Comparison of ENCODE assay signal across 22 cellular contexts in genomic region chr2:42186378-42186777, GRCh38. TPM values are rescaled to one million over a fixed set of nuclear protein-coding genes. Genes with fewer than 3 reads are reported as not detected.
DNase-seq lines count a peak whose midpoint lies in the region; ATAC-seq and TF ChIP-seq lines count a peak whose summit lies in the region.
"Had no signal": no experiment of that assay in that cellular context is flagged by ENCODE, and none has a peak within 500 bp of the region (broad histone marks: within the 10 kb centered on the region; RNA-seq: fewer than 3 reads in every experiment).

No MANE protein-coding gene starts in this region.

- CTCF ChIA-PET in GM10248 (lab: Yijun Ruan, JAX): interaction anchor here (1.0 kb wide), 1 partner anchor 9 kb away, joined by 3 read pairs; no protein-coding TSS in a partner anchor

- WGBS in hepatocyte (ENCODE audit: low lambda C conversion rate, missing lambda C conversion rate): 60% methylated on average over 1 of the region's 1 CpG

- H3K4me3 Mint-ChIP-seq in activated T-cell treated with anti-CD3 and anti-CD28 coated beads, Interleukin-2, amount 50 U/mL, for 72 hours: no peak overlapping the region
- H3K4me3 Mint-ChIP-seq: central memory CD8-positive, alpha-beta T cell; stimulated activated naive CD8-positive, alpha-beta T cell treated with anti-CD3 and anti-CD28 coated beads, Interleukin-15, Interleukin-2, amounts not matched to agents 100 ng/mL and 50 ng/mL, for 24 hours had no signal

- peak overlapping the region; percentile 64 for H3K27ac Mint-ChIP-seq in activated T-cell treated with anti-CD3 and anti-CD28 coated beads, Interleukin-2, amount 50 U/mL, for 72 hours

- no peaks in the 10 kb centered on the region for H3K27me3 Mint-ChIP-seq in activated T-cell treated with anti-CD3 and anti-CD28 coated beads, Interleukin-2, amount 50 U/mL, for 72 hours (ENCODE audit: low read depth)
- H3K27me3 Mint-ChIP-seq: central memory CD8-positive, alpha-beta T cell; IgD-negative memory B cell; stimulated activated naive CD8-positive, alpha-beta T cell treated with anti-CD3 and anti-CD28 coated beads, Interleukin-15, Interleukin-2, amounts not matched to agents 100 ng/mL and 50 ng/mL, for 24 hours had no signal

- peaks cover 95% of the 10 kb centered on the region for H3K79me2 ChIP-seq in hepatocyte

- H4K20me1 ChIP-seq in hepatocyte (ENCODE audit: insufficient read depth, poor library complexity, severe bottlenecking): no peaks in the 10 kb centered on the region

- H3K4me1 Mint-ChIP-seq in activated T-cell treated with anti-CD3 and anti-CD28 coated beads, Interleukin-2, amount 50 U/mL, for 72 hours (ENCODE audit: low read depth): peaks cover 58% of the 10 kb centered on the region

- no peaks in the 10 kb centered on the region for H3K9me3 Mint-ChIP-seq in activated T-cell treated with anti-CD3 and anti-CD28 coated beads, Interleukin-2, amount 50 U/mL, for 72 hours
- H3K9me3 Mint-ChIP-seq: central memory CD8-positive, alpha-beta T cell; IgD-negative memory B cell; stimulated activated naive CD8-positive, alpha-beta T cell treated with anti-CD3 and anti-CD28 coated beads, Interleukin-15, Interleukin-2, amounts not matched to agents 100 ng/mL and 50 ng/mL, for 24 hours had no signal

- peak overlapping the region in 1 of 5 donors; percentile 32 for H3K9ac ChIP-seq in subcutaneous abdominal adipose tissue (ENCODE audit: low read length in 5 of 5)

- ATAC-seq in activated T-cell treated with anti-CD3 and anti-CD28 coated beads, Interleukin-2, amount 50 U/mL, for 72 hours (replicated peaks in 1 of 2): no peak
- ATAC-seq in GM18517 (IDR thresholded peaks at IDR 0.05; ENCODE audit: unreplicated experiment): no peak

- H3K27me3 ChIP-seq in ascending aorta (no peaks in the 10 kb centered on the region), hepatocyte (no peaks in the 10 kb centered on the region), subcutaneous abdominal adipose tissue (ENCODE audit: control insufficient read depth in 5 of 5, insufficient read depth in 4 of 5, low read length in 5 of 5) (no peaks in the 10 kb centered on the region)
- H3K27me3 ChIP-seq: Peyer's patch had no signal

- TF ChIP-seq CTCF in ascending aorta (IDR thresholded peaks at IDR 0.05): no peak
- no peak for TF ChIP-seq CTCF in hepatocyte (IDR thresholded peaks at IDR 0.05; ENCODE audit: poor library complexity)
- no peak for TF ChIP-seq CTCF in GM10248 (IDR thresholded peaks at IDR 0.05; ENCODE audit: control extremely low read depth, extremely low read depth, low read depth, missing control alignments)

- peak overlapping the region; percentile 59 for H3K4me2 ChIP-seq in hepatocyte

- no peaks in the 10 kb centered on the region for H3K9me2 ChIP-seq in hepatocyte (replicated peaks; ENCODE audit: insufficient read depth)

- H3K4me3 ChIP-seq in ascending aorta: peak overlapping the region; percentile 7 to 13
- no peak overlapping the region for H3K4me3 ChIP-seq in hepatocyte
- no peak overlapping the region for H3K4me3 ChIP-seq in subcutaneous abdominal adipose tissue (ENCODE audit: low read depth in 1 of 5, low read length in 5 of 5)
- H3K4me3 ChIP-seq: Peyer's patch had no signal

- H3K9me3 ChIP-seq in ascending aorta (no peaks in the 10 kb centered on the region), hepatocyte (ENCODE audit: low read depth) (no peaks in the 10 kb centered on the region), subcutaneous abdominal adipose tissue (ENCODE audit: control insufficient read depth in 5 of 5, low read length in 5 of 5) (no peaks in the 10 kb centered on the region)
- H3K9me3 ChIP-seq: Peyer's patch had no signal

- no peak overlapping the region for H2AFZ ChIP-seq in hepatocyte

- DNase-seq in activated T-cell treated with anti-CD3 and anti-CD28 coated beads, Interleukin-2, amount 50 U/mL, for 72 hours: no peak
- no peak for DNase-seq in activated T-cell treated with anti-CD3 and anti-CD28 coated beads, Interleukin-2, amount 50 U/mL, for 48 hours
- DNase-seq in ascending aorta (ENCODE audit: low spot score in 2 of 2) (no peak), hepatocyte (ENCODE audit: low spot score) (no peak), DMS79 (lab: John Stamatoyannopoulos, UW) (no peak), GM10248 (ENCODE audit: extremely low spot score) (no peak)
- DNase-seq: activated CD4-positive, alpha-beta T cell treated with anti-CD3 and anti-CD28 coated beads, Interleukin-2, amount 50 U/mL, for 4 hours; activated CD8-positive, alpha-beta memory T cell treated with anti-CD3 and anti-CD28 coated beads, Interleukin-2, amount 50 U/mL, for 48 hours; activated effector memory CD4-positive, alpha-beta T cell treated with anti-CD3 and anti-CD28 coated beads, Interleukin-2, amount 50 U/mL, for 16 hours; COR-L47; erythroblast; hypothalamus; Peyer's patch; small intestine; stimulated activated CD4-positive, alpha-beta T cell treated with anti-CD3 and anti-CD28 coated beads, Interleukin-2, amount 100 ng/mL, for 48 hours; WERI-Rb-1 had no signal

- H3K36me3 ChIP-seq in ascending aorta: no peaks in the 10 kb centered on the region
- H3K36me3 ChIP-seq in hepatocyte (replicated peaks; ENCODE audit: insufficient read depth, low read depth): no peaks in the 10 kb centered on the region
- H3K36me3 ChIP-seq in subcutaneous abdominal adipose tissue (ENCODE audit: control insufficient read depth in 5 of 5, insufficient read depth in 5 of 5, low read length in 5 of 5): no peaks in the 10 kb centered on the region
- H3K36me3 ChIP-seq: Peyer's patch had no signal

- H3K4me1 ChIP-seq in ascending aorta (peaks cover 0 to 31% of the 10 kb centered on the region in 2 donors), hepatocyte (ENCODE audit: insufficient read depth) (peaks cover 35% of the 10 kb centered on the region), subcutaneous abdominal adipose tissue (ENCODE audit: control insufficient read depth in 5 of 5, insufficient read depth in 5 of 5, low read length in 5 of 5) (peaks cover 0 to 16% (median 10%) of the 10 kb centered on the region in 5 donors)

- H3K36me3 Mint-ChIP-seq in activated T-cell treated with anti-CD3 and anti-CD28 coated beads, Interleukin-2, amount 50 U/mL, for 72 hours (ENCODE audit: insufficient read depth in 2 of 2): peaks cover 1 to 8% of the 10 kb centered on the region in 2 donors

- intact Hi-C loops in ascending aorta (cut with DNase I): loop anchor here (10.0 kb wide), 1 partner anchor 322 kb away; no protein-coding TSS in a partner anchor

- POLR2A ChIA-PET in GM10248 (lab: Yijun Ruan, JAX): no interaction called here

- H3K27ac ChIP-seq in ascending aorta (peak overlapping the region; percentile 57 to 72), hepatocyte (peak overlapping the region; percentile 50), subcutaneous abdominal adipose tissue (ENCODE audit: low read depth, low read length) (peak overlapping the region; percentile 69)
- H3K27ac ChIP-seq: 22Rv1, Peyer's patch, WERI-Rb-1 had no signal

RNA-seq across cellular contexts. Expression of gene EML4, which starts 17.2 kb away (rescaled TPM):
- 10 to 100 TPM; 79.2 to 82.2 TPM for total RNA-seq in activated T-cell treated with anti-CD3 and anti-CD28 coated beads, Interleukin-2, amount 50 U/mL, for 72 hours
- total RNA-seq in ascending aorta (25.2 TPM), hepatocyte (86.8 and 86.9 TPM in 2 replicates)
- polyA plus RNA-seq in hepatocyte: 49.9 and 55.2 TPM in 2 replicates

Comparison
In these comparisons a context has a peak if more than half of its experiments do, and no peak if none do; other contexts are left out.
1. H3K4me3 ChIP-seq: peak in ascending aorta (2 of 2); none in hepatocyte (single experiment) and subcutaneous abdominal adipose tissue (0 of 5).
2. Peak in every context shown above with its lines, with median percentiles within 50 percentile points of each other: H3K27ac ChIP-seq.